In the genomic region with DNA sequence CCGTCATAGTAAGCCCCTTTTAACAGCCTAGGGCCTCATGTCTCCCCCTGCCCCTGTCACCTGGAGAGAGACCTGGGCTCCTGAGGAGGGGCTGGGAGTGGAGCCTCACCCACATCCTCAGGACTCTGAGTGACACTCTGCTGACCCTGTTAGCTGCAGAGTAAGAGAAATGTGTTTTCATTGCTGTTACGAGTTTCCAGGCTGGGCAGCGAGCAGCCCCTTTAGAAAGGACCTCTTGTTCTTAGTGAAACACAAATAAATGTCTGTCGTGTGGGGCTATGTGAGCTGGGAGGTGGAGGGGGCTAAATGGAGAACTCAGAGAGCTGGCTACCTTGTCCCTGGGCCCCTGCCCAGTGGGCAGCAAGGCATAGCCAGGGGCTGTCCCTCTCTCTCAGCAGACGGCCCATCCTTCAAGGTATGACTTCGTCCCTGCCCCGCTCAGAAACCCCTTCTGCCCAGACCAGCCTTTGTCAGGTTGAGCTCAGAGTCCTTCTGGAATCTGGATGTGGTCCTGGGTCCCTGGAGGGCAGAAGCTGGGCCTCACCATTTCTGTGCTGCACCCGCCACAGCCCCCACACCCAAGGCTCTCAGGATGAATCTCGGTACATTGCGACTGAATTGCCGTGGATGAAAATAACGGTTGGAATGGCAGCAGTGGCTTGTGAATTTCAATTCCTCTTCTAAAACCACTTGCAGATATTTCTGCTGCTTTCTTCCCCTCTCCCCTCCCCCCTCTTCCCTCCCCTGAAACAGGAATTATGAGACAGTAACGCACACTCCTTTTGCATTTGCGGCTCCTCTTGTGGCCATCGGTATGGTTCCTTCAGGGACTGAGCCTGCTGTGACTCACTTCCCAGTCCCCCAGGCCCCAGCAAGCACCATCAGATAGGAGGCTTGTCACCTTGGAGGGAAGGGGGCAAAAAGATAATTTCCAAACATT, we compare ENCODE assay signal across 15 cellular contexts. TPM values are rescaled to one million over a fixed set of nuclear protein-coding genes. Genes with fewer than 3 reads are reported as not detected.
DNase-seq lines count a peak whose midpoint lies in the region; ATAC-seq, FAIRE-seq and TF ChIP-seq lines count a peak whose summit lies in the region.
"Had no signal": no experiment of that assay in that cellular context is flagged by ENCODE, and none has a peak within 500 bp of the region (broad histone marks: within the 10 kb centered on the region; RNA-seq: fewer than 3 reads in every experiment).

No MANE protein-coding gene starts in this region.

- no peaks in the 10 kb centered on the region for H4K20me1 ChIP-seq in GM23338 (replicated peaks; ENCODE audit: insufficient read depth)

- no peaks in the 10 kb centered on the region for H3K36me3 Mint-ChIP-seq in GM23338 (ENCODE audit: low read depth)

- H3K4me3 Mint-ChIP-seq in GM23338: no peak overlapping the region

- no peaks in the 10 kb centered on the region for H3K9me2 ChIP-seq in GM23338 (ENCODE audit: insufficient read depth)

- peaks cover 15% of the 10 kb centered on the region for H3K4me1 Mint-ChIP-seq in GM23338

- TF ChIP-seq CTCF in left lung (IDR thresholded peaks at IDR 0.05) (no peak), GM23338 (conservative IDR thresholded peaks at IDR 0.05; ENCODE audit: low read depth in 2 of 2) (no peak)

- no peak for FAIRE-seq in urothelium cell line (lab: Jason Lieb, UNC)

- no peaks in the 10 kb centered on the region for H3K9me3 Mint-ChIP-seq in GM23338

- no peaks in the 10 kb centered on the region for H3K36me3 ChIP-seq in left lung
- no peaks in the 10 kb centered on the region for H3K36me3 ChIP-seq in GM23338 (ENCODE audit: insufficient read depth)
- H3K36me3 ChIP-seq: heart right ventricle, WERI-Rb-1 had no signal

- no peak overlapping the region for H3K4me2 ChIP-seq in GM23338

- H3K79me2 ChIP-seq in GM23338 (replicated peaks; ENCODE audit: insufficient read depth): no peaks in the 10 kb centered on the region

- H3K27me3 ChIP-seq in left lung: peaks cover 0 to 16% of the 10 kb centered on the region in 2 donors
- H3K27me3 ChIP-seq in GM23338 (ENCODE audit: insufficient read depth): no peaks in the 10 kb centered on the region
- H3K27me3 ChIP-seq: heart right ventricle had no signal

- peaks cover 6 to 70% of the 10 kb centered on the region in 2 donors for H3K4me1 ChIP-seq in left lung
- no peaks in the 10 kb centered on the region for H3K4me1 ChIP-seq in GM23338 (ENCODE audit: insufficient read depth)

- intact Hi-C loops in Right ventricle myocardium inferior (cut with DNase I) (no loop called here), cardiac septum (cut with DNase I) (no loop called here), left lung (cut with DNase I) (no loop called here)

- peaks cover 2% of the 10 kb centered on the region for H3K27me3 Mint-ChIP-seq in GM23338 (ENCODE audit: insufficient read depth, low read depth, poor library complexity)

- H3K27ac ChIP-seq in left lung: peak overlapping the region in 1 of 2 donors; percentile 75
- H3K27ac ChIP-seq in GM23338 (ENCODE audit: low read depth): no peak overlapping the region
- H3K27ac ChIP-seq: WERI-Rb-1 had no signal

- H2AFZ ChIP-seq in GM23338: no peak overlapping the region

- no peaks in the 10 kb centered on the region for H3F3A ChIP-seq in GM23338 (replicated peaks; ENCODE audit: low read depth)

- no peak overlapping the region for H3K27ac Mint-ChIP-seq in GM23338

- no peaks in the 10 kb centered on the region for H3K9me3 ChIP-seq in left lung
- H3K9me3 ChIP-seq: heart right ventricle had no signal

- peak; percentile 34 for ATAC-seq in Right ventricle myocardium inferior
- ATAC-seq in left lung: peak; percentile 11
- no peak for ATAC-seq in GM23338
- no peak for ATAC-seq in GM18870 (IDR thresholded peaks at IDR 0.05; ENCODE audit: unreplicated experiment)

- DNase-seq in Right ventricle myocardium inferior (ENCODE audit: missing footprints) (no peak), cardiac septum (ENCODE audit: low spot score) (no peak), SIG-M5 treated with dmso at 0.1 percent for 504 hours (lab: John Stamatoyannopoulos, UW; ENCODE audit: unreplicated experiment) (peak; percentile 97), left lung (no peak), urothelium cell line (ENCODE audit: low spot score) (peak; percentile 32), GM23338 (ENCODE audit: low spot score) (no peak)
- DNase-seq in activated T-cell treated with anti-CD3 and anti-CD28 coated beads, Interleukin-2, amount 50 U/mL, for 48 hours: no peak
- DNase-seq: activated naive CD4-positive, alpha-beta T cell treated with Interleukin-2 at 50 U/mL for 16 hours; NK-92 treated with Interleukin-12 subunit alpha and Interleukin-12 subunit beta, amount 100 ng/mL, for 24 hours; WERI-Rb-1 had no signal

- H3K4me3 ChIP-seq in left lung (no peak overlapping the region), GM23338 (no peak overlapping the region)
- H3K4me3 ChIP-seq: heart right ventricle had no signal

TF ChIP-seq in GM23338, 12 proteins besides CTCF, POLR2A, EP300 and RAD21 (continues in another document):
- TF ChIP-seq, protein P1, sequence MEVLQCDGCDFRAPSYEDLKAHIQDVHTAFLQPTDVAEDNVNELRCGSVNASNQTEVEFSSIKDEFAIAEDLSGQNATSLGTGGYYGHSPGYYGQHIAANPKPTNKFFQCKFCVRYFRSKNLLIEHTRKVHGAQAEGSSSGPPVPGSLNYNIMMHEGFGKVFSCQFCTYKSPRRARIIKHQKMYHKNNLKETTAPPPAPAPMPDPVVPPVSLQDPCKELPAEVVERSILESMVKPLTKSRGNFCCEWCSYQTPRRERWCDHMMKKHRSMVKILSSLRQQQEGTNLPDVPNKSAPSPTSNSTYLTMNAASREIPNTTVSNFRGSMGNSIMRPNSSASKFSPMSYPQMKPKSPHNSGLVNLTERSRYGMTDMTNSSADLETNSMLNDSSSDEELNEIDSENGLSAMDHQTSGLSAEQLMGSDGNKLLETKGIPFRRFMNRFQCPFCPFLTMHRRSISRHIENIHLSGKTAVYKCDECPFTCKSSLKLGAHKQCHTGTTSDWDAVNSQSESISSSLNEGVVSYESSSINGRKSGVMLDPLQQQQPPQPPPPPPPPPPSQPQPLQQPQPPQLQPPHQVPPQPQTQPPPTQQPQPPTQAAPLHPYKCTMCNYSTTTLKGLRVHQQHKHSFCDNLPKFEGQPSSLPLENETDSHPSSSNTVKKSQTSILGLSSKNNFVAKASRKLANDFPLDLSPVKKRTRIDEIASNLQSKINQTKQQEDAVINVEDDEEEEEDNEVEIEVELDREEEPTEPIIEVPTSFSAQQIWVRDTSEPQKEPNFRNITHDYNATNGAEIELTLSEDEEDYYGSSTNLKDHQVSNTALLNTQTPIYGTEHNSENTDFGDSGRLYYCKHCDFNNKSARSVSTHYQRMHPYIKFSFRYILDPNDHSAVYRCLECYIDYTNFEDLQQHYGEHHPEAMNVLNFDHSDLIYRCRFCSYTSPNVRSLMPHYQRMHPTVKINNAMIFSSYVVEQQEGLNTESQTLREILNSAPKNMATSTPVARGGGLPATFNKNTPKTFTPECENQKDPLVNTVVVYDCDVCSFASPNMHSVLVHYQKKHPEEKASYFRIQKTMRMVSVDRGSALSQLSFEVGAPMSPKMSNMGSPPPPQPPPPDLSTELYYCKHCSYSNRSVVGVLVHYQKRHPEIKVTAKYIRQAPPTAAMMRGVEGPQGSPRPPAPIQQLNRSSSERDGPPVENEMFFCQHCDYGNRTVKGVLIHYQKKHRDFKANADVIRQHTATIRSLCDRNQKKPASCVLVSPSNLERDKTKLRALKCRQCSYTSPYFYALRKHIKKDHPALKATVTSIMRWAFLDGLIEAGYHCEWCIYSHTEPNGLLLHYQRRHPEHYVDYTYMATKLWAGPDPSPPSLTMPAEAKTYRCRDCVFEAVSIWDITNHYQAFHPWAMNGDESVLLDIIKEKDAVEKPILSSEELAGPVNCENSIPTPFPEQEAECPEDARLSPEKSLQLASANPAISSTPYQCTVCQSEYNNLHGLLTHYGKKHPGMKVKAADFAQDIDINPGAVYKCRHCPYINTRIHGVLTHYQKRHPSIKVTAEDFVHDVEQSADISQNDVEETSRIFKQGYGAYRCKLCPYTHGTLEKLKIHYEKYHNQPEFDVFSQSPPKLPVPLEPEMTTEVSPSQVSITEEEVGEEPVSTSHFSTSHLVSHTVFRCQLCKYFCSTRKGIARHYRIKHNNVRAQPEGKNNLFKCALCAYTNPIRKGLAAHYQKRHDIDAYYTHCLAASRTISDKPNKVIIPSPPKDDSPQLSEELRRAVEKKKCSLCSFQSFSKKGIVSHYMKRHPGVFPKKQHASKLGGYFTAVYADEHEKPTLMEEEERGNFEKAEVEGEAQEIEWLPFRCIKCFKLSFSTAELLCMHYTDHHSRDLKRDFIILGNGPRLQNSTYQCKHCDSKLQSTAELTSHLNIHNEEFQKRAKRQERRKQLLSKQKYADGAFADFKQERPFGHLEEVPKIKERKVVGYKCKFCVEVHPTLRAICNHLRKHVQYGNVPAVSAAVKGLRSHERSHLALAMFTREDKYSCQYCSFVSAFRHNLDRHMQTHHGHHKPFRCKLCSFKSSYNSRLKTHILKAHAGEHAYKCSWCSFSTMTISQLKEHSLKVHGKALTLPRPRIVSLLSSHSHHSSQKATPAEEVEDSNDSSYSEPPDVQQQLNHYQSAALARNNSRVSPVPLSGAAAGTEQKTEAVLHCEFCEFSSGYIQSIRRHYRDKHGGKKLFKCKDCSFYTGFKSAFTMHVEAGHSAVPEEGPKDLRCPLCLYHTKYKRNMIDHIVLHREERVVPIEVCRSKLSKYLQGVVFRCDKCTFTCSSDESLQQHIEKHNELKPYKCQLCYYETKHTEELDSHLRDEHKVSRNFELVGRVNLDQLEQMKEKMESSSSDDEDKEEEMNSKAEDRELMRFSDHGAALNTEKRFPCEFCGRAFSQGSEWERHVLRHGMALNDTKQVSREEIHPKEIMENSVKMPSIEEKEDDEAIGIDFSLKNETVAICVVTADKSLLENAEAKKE (CRISPR knock-in tag; IDR thresholded peaks at IDR 0.05): no peak
- no peak for TF ChIP-seq JUNB (IDR thresholded peaks at IDR 0.05; ENCODE audit: unreplicated experiment)
- TF ChIP-seq CREB1 (CRISPR knock-in tag; IDR thresholded peaks at IDR 0.05; ENCODE audit: low read depth): no peak

RNA-seq across cellular contexts. Expression of gene DCANP1, which starts 10.0 kb away (rescaled TPM):
- total RNA-seq in Right ventricle myocardium inferior (not detected), cardiac septum (not detected), left lung (under 1 TPM in 1 of 2 donors, not detected in 1; 0.24 TPM)
- not detected in 2 replicates for total RNA-seq in GM23338 (2014; rRNA removed; shearing (Covaris generic))
- not detected in 2 replicates for polyA plus RNA-seq in GM23338 (2016; fragmentation: Nextera tagmentation; extraction: Ambion mirVana)
- total RNA-seq: A673, dermis blood vessel endothelial cell, heart right ventricle, myocyte had no signal
- polyA plus RNA-seq: heart right ventricle had no signal

RNA-seq across cellular contexts. Expression of gene TIFAB, which starts 15.0 kb away (rescaled TPM):
- total RNA-seq in Right ventricle myocardium inferior (not detected), cardiac septum (not detected), left lung (under 1 TPM; 0.03 to 0.18 TPM)
- total RNA-seq in GM23338 (2014; rRNA removed; shearing (Covaris generic)): not detected in 2 replicates
- polyA plus RNA-seq in GM23338 (2016; fragmentation: Nextera tagmentation; extraction: Ambion mirVana): not detected in 2 replicates
- total RNA-seq: A673, dermis blood vessel endothelial cell, myocyte had no signal

RNA-seq across cellular contexts. Expression of gene MACROH2A1, which starts 38.1 kb away (rescaled TPM):
- total RNA-seq in Right ventricle myocardium inferior (104 TPM), cardiac septum (112 TPM), left lung (100 to 1,000 TPM; 183 to 309 TPM)
- total RNA-seq in GM23338 (2014; rRNA removed; shearing (Covaris generic)): 64.9 and 81.6 TPM in 2 replicates
- polyA plus RNA-seq in GM23338 (2016; fragmentation: Nextera tagmentation; extraction: Ambion mirVana): 50.5 and 64.9 TPM in 2 replicates

Comparison
In these comparisons a context has a peak if more than half of its experiments do, and no peak if none do; other contexts are left out.
1. ATAC-seq: peak in Right ventricle myocardium inferior (single experiment) and left lung (single experiment); none in GM23338 (single experiment) and GM18870 (single experiment).
2. DNase-seq: peak in SIG-M5 treated with dmso at 0.1 percent for 504 hours (single experiment) and urothelium cell line (single experiment); none in Right ventricle myocardium inferior (single experiment), cardiac septum (single experiment), left lung (0 of 2), activated T-cell treated with anti-CD3 and anti-CD28 coated beads, Interleukin-2, amount 50 U/mL, for 48 hours (0 of 2) and GM23338 (single experiment).